In the genomic region with DNA sequence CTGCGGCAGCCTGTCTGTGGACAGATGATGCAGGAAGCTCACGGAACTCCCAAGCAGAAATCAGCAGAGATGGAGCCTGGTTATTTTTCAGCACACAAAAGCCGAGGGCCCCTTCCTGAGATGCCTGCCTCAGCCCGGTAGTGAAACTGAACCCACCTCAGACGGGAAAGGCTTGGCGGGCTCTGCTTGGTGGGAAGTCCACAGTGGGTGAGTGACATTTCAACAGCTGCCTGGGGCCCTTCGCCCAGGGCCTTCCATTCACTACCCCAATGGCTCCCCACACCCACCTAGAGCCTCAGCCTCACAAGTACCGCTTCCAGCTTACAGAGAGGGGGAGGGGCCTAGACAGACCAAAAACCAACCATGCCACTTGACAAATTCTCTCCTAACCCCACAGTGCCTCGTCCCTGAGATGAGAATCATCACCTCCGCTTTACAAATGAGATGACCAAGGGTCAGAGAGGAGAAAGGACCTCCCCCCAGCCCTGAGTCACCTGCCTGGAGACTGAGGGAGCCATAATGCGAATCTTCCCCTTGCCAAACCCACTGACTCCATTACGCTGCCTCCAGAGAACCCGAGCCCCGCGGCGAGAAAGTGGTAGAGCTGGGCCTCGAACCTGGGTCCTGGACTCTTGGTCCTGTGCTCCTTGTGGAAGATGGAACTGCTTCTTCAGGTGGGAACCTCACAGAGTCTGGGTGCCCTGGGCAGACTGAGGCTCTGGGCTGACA, we compare ENCODE assay signal across 8 cellular contexts. TPM values are rescaled to one million over a fixed set of nuclear protein-coding genes. Genes with fewer than 3 reads are reported as not detected.
DNase-seq lines count a peak whose midpoint lies in the region; ATAC-seq, FAIRE-seq and TF ChIP-seq lines count a peak whose summit lies in the region.

No MANE protein-coding gene starts in this region.

- peaks cover 57% of the 10 kb centered on the region for H3K79me2 ChIP-seq in endothelial cell of umbilical vein (ENCODE audit: control insufficient read depth, insufficient read depth, low read length)

- no peaks in the 10 kb centered on the region for H4K20me1 ChIP-seq in endothelial cell of umbilical vein (replicated peaks; ENCODE audit: control insufficient read depth, extremely low read depth, insufficient read depth, low read length)

- no peak for TF ChIP-seq POLR2A in endothelial cell of umbilical vein (IDR thresholded peaks at IDR 0.05; ENCODE audit: low read depth, low read length)

- dilution Hi-C loops in endothelial cell of umbilical vein (cut with MboI; ENCODE audit: extremely low pct_ligation_motif_present, low sequenced_read_pairs), result no loop called here

- H3K27ac ChIP-seq in endothelial cell of umbilical vein (ENCODE audit: insufficient read depth, low read depth, low read length), result no peak overlapping the region

- peaks cover 37% of the 10 kb centered on the region for H3K4me1 ChIP-seq in endothelial cell of umbilical vein (ENCODE audit: control insufficient read depth, extremely low read depth, insufficient read depth, low read length)
- no peaks in the 10 kb centered on the region for H3K4me1 ChIP-seq in BE2C

- H3K27me3 ChIP-seq in endothelial cell of umbilical vein (ENCODE audit: control insufficient read depth in 2 of 2, insufficient read depth in 2 of 2, low read length in 2 of 2) (no peaks in the 10 kb centered on the region), BE2C (no peaks in the 10 kb centered on the region)

- TF ChIP-seq CTCF in endothelial cell of umbilical vein (IDR thresholded peaks at IDR 0.05; ENCODE audit: extremely low read depth in 1 of 2, insufficient read depth in 1 of 2, low read depth in 1 of 2, low read length in 2 of 2) (no peak), BE2C (IDR thresholded peaks at IDR 0.05; ENCODE audit: low read depth, low read length) (no peak)

- CTCF ChIA-PET in endothelial cell of umbilical vein (lab: Charles Lee), result interaction anchor here (1.3 to 5.3 kb wide), 6 partner anchors 14 to 44 kb away, joined by 4 to 34 read pairs (median 10); no protein-coding TSS in a partner anchor

- H3K9me1 ChIP-seq in endothelial cell of umbilical vein (replicated peaks; ENCODE audit: control insufficient read depth, extremely low read depth, insufficient read depth, low read length), result no peaks in the 10 kb centered on the region

- peaks cover 0 to 3% of the 10 kb centered on the region in 2 experiments for H3K36me3 ChIP-seq in endothelial cell of umbilical vein (ENCODE audit: control insufficient read depth in 2 of 2, extremely low read depth in 1 of 2, insufficient read depth in 2 of 2, low read length in 2 of 2)
- H3K36me3 ChIP-seq in BE2C, result no peaks in the 10 kb centered on the region

- intact Hi-C loops in endothelial cell of umbilical vein (cut with micrococcal nuclease), result loop anchor here (2.0 kb wide), 1 partner anchor 13 kb away; no protein-coding TSS in a partner anchor

- no peaks in the 10 kb centered on the region for H3K9me3 ChIP-seq in endothelial cell of umbilical vein (replicated peaks; ENCODE audit: control insufficient read depth, insufficient read depth, low read length)
- no peaks in the 10 kb centered on the region for H3K9me3 ChIP-seq in BE2C

- ATAC-seq in GM18517 (IDR thresholded peaks at IDR 0.05; ENCODE audit: unreplicated experiment) (peak; percentile 31), HG02938 (IDR thresholded peaks at IDR 0.05; ENCODE audit: unreplicated experiment) (peak; percentile 21)

- no peak overlapping the region for H3K4me2 ChIP-seq in endothelial cell of umbilical vein (ENCODE audit: insufficient read depth, low read length)

- H3K4me3 ChIP-seq in endothelial cell of umbilical vein (replicated peaks in 1 of 3; ENCODE audit: insufficient read depth in 1 of 3, low read depth in 1 of 3, low read length in 3 of 3) (no peak overlapping the region), BE2C (ENCODE audit: low read depth, low read length) (no peak overlapping the region)

- peak; percentile 63 to 70 for DNase-seq in activated CD4-positive, alpha-beta T cell treated with anti-CD3 and anti-CD28 coated beads for 4 hours
- no peak for DNase-seq in endothelial cell of umbilical vein (ENCODE audit: low read depth, low spot score)
- DNase-seq in stimulated activated CD4-positive, alpha-beta T cell treated with anti-CD3 and anti-CD28 coated beads, TNF-alpha, amount 100 ng/mL, for 4 hours (ENCODE audit: low read depth in 3 of 3), result peak in 2 of 3 experiments; percentile 32 to 42
- no peak for DNase-seq in NCI-H2081 treated with DMSO at 0.1 percent for 48 hours (lab: John Stamatoyannopoulos, UW)
- DNase-seq in HPDE6-E6E7 (ENCODE audit: extremely low spot score), result no peak
- DNase-seq in BE2C, result no peak

- no TSS peak for BruUV-seq in endothelial cell of umbilical vein (replicated peaks; lab: Mats Ljungman, UMichigan)

- FAIRE-seq in endothelial cell of umbilical vein (lab: Jason Lieb, UNC), result peak; percentile 4

- POLR2A ChIA-PET in endothelial cell of umbilical vein (lab: Charles Lee), result no interaction called here

- H3K9ac ChIP-seq in endothelial cell of umbilical vein (replicated peaks; ENCODE audit: extremely low read depth, insufficient read depth, low read length), result no peak overlapping the region

- no peak overlapping the region for H2AFZ ChIP-seq in endothelial cell of umbilical vein (ENCODE audit: low read depth, low read length)

TF ChIP-seq in endothelial cell of umbilical vein, 7 proteins besides CTCF, POLR2A, EP300 and RAD21:
- TF ChIP-seq, protein P1, sequence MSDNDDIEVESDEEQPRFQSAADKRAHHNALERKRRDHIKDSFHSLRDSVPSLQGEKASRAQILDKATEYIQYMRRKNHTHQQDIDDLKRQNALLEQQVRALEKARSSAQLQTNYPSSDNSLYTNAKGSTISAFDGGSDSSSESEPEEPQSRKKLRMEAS (IDR thresholded peaks at IDR 0.05; ENCODE audit: insufficient read depth, insufficient read length), result no peak
- TF ChIP-seq POLR2AphosphoS5 (IDR thresholded peaks at IDR 0.05; ENCODE audit: insufficient read depth, low read depth, low read length), result no peak
- no peak for TF ChIP-seq JUN (IDR thresholded peaks at IDR 0.05; ENCODE audit: borderline replicate concordance, insufficient read depth, insufficient read length, low read depth)
- TF ChIP-seq MYC (IDR thresholded peaks at IDR 0.05; ENCODE audit: low read depth, low read length), result no peak
- TF ChIP-seq GATA2 (IDR thresholded peaks at IDR 0.05; ENCODE audit: insufficient read depth, insufficient read length, low read depth, low read length), result no peak
- TF ChIP-seq EZH2 (IDR thresholded peaks at IDR 0.05; ENCODE audit: borderline replicate concordance, low read depth, low read length, severe bottlenecking), result no peak
- TF ChIP-seq FOS (IDR thresholded peaks at IDR 0.05; ENCODE audit: borderline replicate concordance, insufficient read depth, low read length), result no peak

RNA-seq across cellular contexts. Expression of a gene that starts 3.4 kb away (rescaled TPM):
- 496 and 562 TPM in 2 replicates for total RNA-seq in endothelial cell of umbilical vein
- polyA plus RNA-seq in endothelial cell of umbilical vein, result 437 and 521 TPM in 2 replicates
- polyA plus RNA-seq in endothelial cell of umbilical vein (2011; cell fraction: cytosol; rRNA removed), result 352 and 358 TPM in 2 replicates
- 291 and 306 TPM in 2 replicates for polyA plus RNA-seq in endothelial cell of umbilical vein (2011; cell fraction: nucleus; rRNA removed)
- polyA plus RNA-seq in endothelial cell of umbilical vein (2012), result 366 and 394 TPM in 2 replicates
- 457 and 568 TPM in 2 replicates for polyA minus RNA-seq in endothelial cell of umbilical vein
- 16.8 TPM for polyA minus RNA-seq in endothelial cell of umbilical vein (2011; cell fraction: cytosol; rRNA and poly(A)+ RNA removed)
- polyA minus RNA-seq in endothelial cell of umbilical vein (2011; cell fraction: nucleus; rRNA and poly(A)+ RNA removed), result 172 and 244 TPM in 2 replicates
- 52.5 TPM for polyA plus RNA-seq in BE2C (2012; ENCODE audit: insufficient read depth, insufficient read length, low read depth)

Comparison
In these comparisons a context has a peak if more than half of its experiments do, and no peak if none do; other contexts are left out.
1. DNase-seq: peak in activated CD4-positive, alpha-beta T cell treated with anti-CD3 and anti-CD28 coated beads for 4 hours (2 of 2) and stimulated activated CD4-positive, alpha-beta T cell treated with anti-CD3 and anti-CD28 coated beads, TNF-alpha, amount 100 ng/mL, for 4 hours (2 of 3); none in endothelial cell of umbilical vein (single experiment), NCI-H2081 treated with DMSO at 0.1 percent for 48 hours (single experiment), HPDE6-E6E7 (single experiment) and BE2C (single experiment).